In genomic region chr4:57020467-57021101, GRCh38 we compare ENCODE assay signal across 8 cellular contexts. TPM values are rescaled to one million over a fixed set of nuclear protein-coding genes. Genes with fewer than 3 reads are reported as not detected.
A peak's percentile ranks its signal among the peaks of the same experiment; 100 is the strongest.
DNase-seq lines count a peak whose midpoint lies in the region; ATAC-seq and TF ChIP-seq lines count a peak whose summit lies in the region.
"Had no signal": no experiment of that assay in that cellular context is flagged by ENCODE, and none has a peak within 500 bp of the region (broad histone marks: within the 10 kb centered on the region; RNA-seq: fewer than 3 reads in every experiment).

No MANE protein-coding gene starts in this region.

- peaks cover 81 to 86% of the 10 kb centered on the region in 2 experiments for H3K36me3 ChIP-seq in SK-N-SH (replicated peaks in 1 of 2; ENCODE audit: control insufficient read depth in 1 of 2, insufficient read depth in 2 of 2, low read length in 1 of 2)

- H3K4me1 ChIP-seq in SK-N-SH (ENCODE audit: control insufficient read depth in 1 of 2, insufficient read depth in 2 of 2, low read depth in 1 of 2, low read length in 1 of 2): peaks cover 0 to 4% of the 10 kb centered on the region in 2 experiments; a peak in 1 of 4 replicates

- CTCF ChIA-PET in SK-N-SH (lab: Yijun Ruan, JAX): no interaction called here

- H3K4me2 ChIP-seq in SK-N-SH: no peak overlapping the region

- no peaks in the 10 kb centered on the region for H3K9me3 ChIP-seq in SK-N-SH

- TF ChIP-seq CTCF in SK-N-SH (IDR thresholded peaks at IDR 0.05) (no peak), fibroblast of pulmonary artery (IDR thresholded peaks at IDR 0.05; ENCODE audit: low read length, missing control alignments) (no peak), retinal pigment epithelial cell (conservative IDR thresholded peaks at IDR 0.05; ENCODE audit: low read depth, low read length) (no peak), GM13976 (IDR thresholded peaks at IDR 0.05; ENCODE audit: borderline replicate concordance, control extremely low read depth, extremely low read depth, insufficient read depth, missing control alignments) (no peak)

- no peaks in the 10 kb centered on the region for H3K9me3 Mint-ChIP-seq in activated naive CD4-positive, alpha-beta T cell treated with anti-CD3 and anti-CD28 coated beads, Interleukin-2, amount 50 U/mL, for 72 hours

- in situ Hi-C loops in GM13976 (cut with MboI; ENCODE audit: low sequenced_read_pairs, unreplicated experiment): no loop called here

- no peaks in the 10 kb centered on the region for H3K27me3 ChIP-seq in SK-N-SH (ENCODE audit: insufficient read depth)

- peaks cover 35% of the 10 kb centered on the region; the same call in 1 of the 2 replicates for H3K79me2 ChIP-seq in SK-N-SH (ENCODE audit: insufficient read depth)

- peak overlapping the region in 1 of 2 experiments; percentile 68; a peak in 2 of 4 replicates for H3K27ac ChIP-seq in SK-N-SH (ENCODE audit: low read depth in 2 of 2, low read length in 1 of 2)

- POLR2A ChIA-PET in SK-N-SH (lab: Yijun Ruan, JAX): no interaction called here

- TF ChIP-seq RAD21 in SK-N-SH (IDR thresholded peaks at IDR 0.05; ENCODE audit: low read length): no peak

- H2AFZ ChIP-seq in SK-N-SH (ENCODE audit: low read depth): no peak overlapping the region

- peak; percentile 66 for DNase-seq in GM04503 (ENCODE audit: low read depth)
- DNase-seq in SK-N-SH: no peak
- DNase-seq in fibroblast of pulmonary artery (ENCODE audit: low read depth): peak; percentile 94
- DNase-seq in retinal pigment epithelial cell (ENCODE audit: low read depth): peak; percentile 68
- no peak for DNase-seq in GM13976 (ENCODE audit: low spot score)
- no peak for DNase-seq in activated naive CD4-positive, alpha-beta T cell treated with anti-CD3 and anti-CD28 coated beads, Interleukin-2, amount 50 U/mL, for 72 hours (ENCODE audit: low spot score in 2 of 2)
- DNase-seq in posterior cingulate gyrus: no peak
- DNase-seq: stimulated activated CD4-positive, alpha-beta T cell treated with anti-CD3 and anti-CD28 coated beads, Interleukin-1b, Interleukin-23, amount 100 ng/mL, for 48 hours had no signal

- intact Hi-C loops in posterior cingulate gyrus (cut with DNase I): no loop called here

- no peak for TF ChIP-seq EP300 in SK-N-SH (IDR thresholded peaks at IDR 0.05; ENCODE audit: borderline replicate concordance in 1 of 2, low read depth in 1 of 2, low read length in 1 of 2)

- H3K36me3 Mint-ChIP-seq in activated naive CD4-positive, alpha-beta T cell treated with anti-CD3 and anti-CD28 coated beads, Interleukin-2, amount 50 U/mL, for 72 hours: peaks cover 21 to 59% of the 10 kb centered on the region in 2 donors

- no peak overlapping the region for H3K9ac ChIP-seq in SK-N-SH

- no peak overlapping the region for H3K4me3 ChIP-seq in SK-N-SH (ENCODE audit: low read depth in 2 of 2, low read length in 1 of 2)
- no peak overlapping the region for H3K4me3 ChIP-seq in fibroblast of pulmonary artery (replicated peaks; ENCODE audit: low read depth, low read length)
- H3K4me3 ChIP-seq in retinal pigment epithelial cell (ENCODE audit: low read length): no peak overlapping the region

- peaks cover 43% of the 10 kb centered on the region for H3F3A ChIP-seq in SK-N-SH (replicated peaks; ENCODE audit: insufficient read depth)

- no peak overlapping the region for H3K27ac Mint-ChIP-seq in activated naive CD4-positive, alpha-beta T cell treated with anti-CD3 and anti-CD28 coated beads, Interleukin-2, amount 50 U/mL, for 72 hours

- no peaks in the 10 kb centered on the region for H4K20me1 ChIP-seq in SK-N-SH (ENCODE audit: insufficient read depth)

- ATAC-seq in activated naive CD4-positive, alpha-beta T cell treated with anti-CD3 and anti-CD28 coated beads, Interleukin-2, amount 50 U/mL, for 72 hours: no peak

- 85% methylated on average over 5 of the region's 5 CpGs for WGBS in SK-N-SH (ENCODE audit: low lambda C conversion rate)

- H3K9me2 ChIP-seq in SK-N-SH: no peaks in the 10 kb centered on the region

TF ChIP-seq in SK-N-SH, 30 proteins besides CTCF, POLR2A, EP300 and RAD21:
- TF ChIP-seq RXRA (IDR thresholded peaks at IDR 0.05; ENCODE audit: borderline replicate concordance, low read depth) (no peak), FOSL2 (IDR thresholded peaks at IDR 0.05; ENCODE audit: borderline replicate concordance, low read depth) (peak; percentile 24; the same call in 1 of the 2 replicates), CHD2 (IDR thresholded peaks at IDR 0.05; ENCODE audit: low read length, partially characterized antibody) (no peak), EZH2phosphoT487 (IDR thresholded peaks at IDR 0.05; ENCODE audit: borderline replicate concordance, low read depth) (no peak)
TF ChIP-seq in SK-N-SH: peak in this region for 1.

RNA-seq across cellular contexts. Expression of gene POLR2B, which starts 41.9 kb away (rescaled TPM):
- polyA plus RNA-seq in SK-N-SH (2012; rRNA removed): 58.5 and 71.5 TPM in 2 replicates
- 74.7 and 92.0 TPM in 2 replicates for polyA plus RNA-seq in SK-N-SH (2012; cell fraction: cytosol; rRNA removed)
- 64.3 and 130 TPM in 2 replicates for polyA plus RNA-seq in SK-N-SH (2012; cell fraction: nucleus; rRNA removed)
- 100 to 1,000 TPM; 133 to 142 TPM for total RNA-seq in activated naive CD4-positive, alpha-beta T cell treated with anti-CD3 and anti-CD28 coated beads, Interleukin-2, amount 50 U/mL, for 72 hours

RNA-seq across cellular contexts. Expression of gene NOA1, which starts 43.2 kb away (rescaled TPM):
- 11.8 and 12.8 TPM in 2 replicates for polyA plus RNA-seq in SK-N-SH (2012; rRNA removed)
- 11.6 and 12.2 TPM in 2 replicates for polyA plus RNA-seq in SK-N-SH (2012; cell fraction: cytosol; rRNA removed)
- polyA plus RNA-seq in SK-N-SH (2012; cell fraction: nucleus; rRNA removed): 7.5 and 9.1 TPM in 2 replicates
- 10 to 100 TPM; 31.4 to 31.8 TPM for total RNA-seq in activated naive CD4-positive, alpha-beta T cell treated with anti-CD3 and anti-CD28 coated beads, Interleukin-2, amount 50 U/mL, for 72 hours

Comparison
In these comparisons a context has a peak if more than half of its experiments do, and no peak if none do; other contexts are left out.
1. DNase-seq: peak in GM04503 (single experiment), fibroblast of pulmonary artery (single experiment) and retinal pigment epithelial cell (single experiment); none in SK-N-SH (single experiment), GM13976 (single experiment), activated naive CD4-positive, alpha-beta T cell treated with anti-CD3 and anti-CD28 coated beads, Interleukin-2, amount 50 U/mL, for 72 hours (0 of 2) and posterior cingulate gyrus (0 of 10).